ENCODE assay signal across 23 cellular contexts in the genomic region with DNA sequence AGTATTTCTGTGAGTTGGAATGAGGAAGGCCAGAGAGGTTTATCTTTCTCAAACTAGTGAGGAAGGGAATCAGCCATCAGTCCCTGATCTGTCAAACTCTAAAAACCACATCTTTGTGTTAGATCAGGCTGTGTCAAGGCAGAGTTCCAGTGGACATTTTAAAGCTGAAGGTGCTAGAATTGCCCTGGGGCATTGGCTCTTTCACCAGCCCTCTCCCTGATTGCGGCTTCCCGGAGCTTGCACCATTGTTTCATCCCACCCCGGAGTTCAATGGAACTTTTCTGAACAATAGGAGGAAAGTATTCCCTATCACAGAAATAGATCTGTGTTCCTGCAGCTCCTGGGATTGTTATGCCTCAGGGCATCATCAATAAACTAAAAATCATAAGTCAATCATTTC.
DNase-seq lines count a peak whose midpoint lies in the region; ATAC-seq, FAIRE-seq and TF ChIP-seq lines count a peak whose summit lies in the region.
"Had no signal": no experiment of that assay in that cellular context is flagged by ENCODE, and none has a peak within 500 bp of the region (broad histone marks: within the 10 kb centered on the region; RNA-seq: fewer than 3 reads in every experiment).

No MANE protein-coding gene starts in this region.

- no peak overlapping the region for H3K9ac ChIP-seq in BLaER1
- H3K9ac ChIP-seq in endothelial cell of umbilical vein (replicated peaks; ENCODE audit: extremely low read depth, insufficient read depth, low read length) = no peak overlapping the region
- H3K9ac ChIP-seq in parathyroid adenoma = peak overlapping the region; percentile 28
- no peak overlapping the region for H3K9ac ChIP-seq in H9 (ENCODE audit: extremely low read depth, insufficient read length, low read length)

- H3K4me1 ChIP-seq in BLaER1 (peaks cover 59% of the 10 kb centered on the region), endothelial cell of umbilical vein (ENCODE audit: control insufficient read depth, extremely low read depth, insufficient read depth, low read length) (peaks cover 9% of the 10 kb centered on the region), parathyroid adenoma (peaks cover 70% of the 10 kb centered on the region), H9 (ENCODE audit: insufficient read depth, low read length) (no peaks in the 10 kb centered on the region), right lobe of liver (no peaks in the 10 kb centered on the region)
- H3K4me1 ChIP-seq: testis had no signal

- no TSS peak for BruUV-seq in endothelial cell of umbilical vein (replicated peaks; lab: Mats Ljungman, UMichigan)

- H3K36me3 ChIP-seq in BLaER1 (peaks cover 58% of the 10 kb centered on the region), endothelial cell of umbilical vein (ENCODE audit: control insufficient read depth in 2 of 2, extremely low read depth in 1 of 2, insufficient read depth in 2 of 2, low read length in 2 of 2) (no peaks in the 10 kb centered on the region), parathyroid adenoma (ENCODE audit: control insufficient read depth, insufficient read depth, low read length) (no peaks in the 10 kb centered on the region), right lobe of liver (no peaks in the 10 kb centered on the region)

- no peak overlapping the region for H3K4ac ChIP-seq in H9 (ENCODE audit: low read depth, low read length)

- peaks cover 11 to 16% (median 12%) of the 10 kb centered on the region in 3 experiments; a peak in 6 of 7 replicates for H3K36me3 Mint-ChIP-seq in H9 (ENCODE audit: insufficient read depth in 1 of 3, low read depth in 3 of 3)

- peak; percentile 38 for FAIRE-seq in endothelial cell of umbilical vein (lab: Jason Lieb, UNC)

- dilution Hi-C loops in endothelial cell of umbilical vein (cut with MboI; ENCODE audit: extremely low pct_ligation_motif_present, low sequenced_read_pairs) = no loop called here

- H3K4me3 ChIP-seq in BLaER1 (no peak overlapping the region), endothelial cell of umbilical vein (replicated peaks in 1 of 3; ENCODE audit: insufficient read depth in 1 of 3, low read depth in 1 of 3, low read length in 3 of 3) (no peak overlapping the region), parathyroid adenoma (ENCODE audit: low read depth, low read length) (no peak overlapping the region), right lobe of liver (no peak overlapping the region)
- H3K4me3 ChIP-seq: adrenal gland, lung, testis had no signal

- H3K56ac ChIP-seq in H9 (ENCODE audit: insufficient read length, low read depth, low read length) = no peak overlapping the region

- H3K27me3 Mint-ChIP-seq in H9 (ENCODE audit: low read depth) = no peaks in the 10 kb centered on the region

- no peak overlapping the region for H2BK5ac ChIP-seq in H9 (ENCODE audit: insufficient read length, low read length)

- no peak overlapping the region for H2BK120ac ChIP-seq in H9 (ENCODE audit: low read depth, low read length, poor library complexity, severe bottlenecking)

- H3K9me1 ChIP-seq in endothelial cell of umbilical vein (replicated peaks; ENCODE audit: control insufficient read depth, extremely low read depth, insufficient read depth, low read length) = no peaks in the 10 kb centered on the region

- POLR2A ChIA-PET in endothelial cell of umbilical vein (lab: Charles Lee) = no interaction called here

- no peak overlapping the region for H2BK20ac ChIP-seq in H9 (ENCODE audit: low read depth, low read length, poor library complexity, severe bottlenecking)

- H3K14ac ChIP-seq in H9 (ENCODE audit: insufficient read depth, low read length) = no peak overlapping the region

- H2BK12ac ChIP-seq in H9 (ENCODE audit: insufficient read length, low read depth, low read length) = no peak overlapping the region

- TF ChIP-seq CTCF in endothelial cell of umbilical vein (IDR thresholded peaks at IDR 0.05; ENCODE audit: extremely low read depth in 1 of 2, insufficient read depth in 1 of 2, low read depth in 1 of 2, low read length in 2 of 2) (no peak), parathyroid adenoma (IDR thresholded peaks at IDR 0.05) (no peak), H9 (conservative IDR thresholded peaks at IDR 0.05) (no peak), right lobe of liver (IDR thresholded peaks at IDR 0.05) (no peak)

- H3K79me2 ChIP-seq in endothelial cell of umbilical vein (ENCODE audit: control insufficient read depth, insufficient read depth, low read length) = no peaks in the 10 kb centered on the region
- H3K79me2 ChIP-seq in parathyroid adenoma = peaks cover 5% of the 10 kb centered on the region
- no peaks in the 10 kb centered on the region for H3K79me2 ChIP-seq in H9 (ENCODE audit: insufficient read depth, low read length)

- H3K4me1 Mint-ChIP-seq in H9 = peaks cover 0 to 2% of the 10 kb centered on the region in 2 experiments; a peak in 2 of 4 replicates

- no peak overlapping the region for H2AK5ac ChIP-seq in H9 (ENCODE audit: insufficient read length, low read length)

- no peak overlapping the region for H2BK15ac ChIP-seq in H9 (ENCODE audit: low read depth, low read length)

- intact Hi-C loops in endothelial cell of umbilical vein (cut with micrococcal nuclease) = loop anchor here (5.0 kb wide), 1 partner anchor 110 kb away; the partner anchor contains the start of gene RNF144A
- intact Hi-C loops in right lobe of liver (cut with DNase I) = no loop called here

- H3K79me1 ChIP-seq in H9 (ENCODE audit: insufficient read depth, low read depth, low read length, poor library complexity, severe bottlenecking) = no peaks in the 10 kb centered on the region

- no peak overlapping the region for H3K27ac ChIP-seq in BLaER1
- no peak overlapping the region for H3K27ac ChIP-seq in endothelial cell of umbilical vein (ENCODE audit: insufficient read depth, low read depth, low read length)
- peak overlapping the region; percentile 87 for H3K27ac ChIP-seq in parathyroid adenoma
- no peak overlapping the region for H3K27ac ChIP-seq in H9 (ENCODE audit: insufficient read length, low read depth, low read length)
- H3K27ac ChIP-seq in right lobe of liver = no peak overlapping the region
- H3K27ac ChIP-seq: testis had no signal

- WGBS in H9 (ENCODE audit: extremely low coverage, insufficient read length, low lambda C conversion rate) = no CpG with 5 or more reads among the region's 3 CpGs
- WGBS in right lobe of liver (ENCODE audit: insufficient coverage, low coverage, low lambda C conversion rate, missing lambda C conversion rate) = 58% methylated on average over 3 of the region's 3 CpGs

- DNase-seq in ELF-1 (ENCODE audit: low read depth, low spot score) = peak; percentile 63
- DNase-seq in endothelial cell of umbilical vein (ENCODE audit: low read depth, low spot score) = no peak
- no peak for DNase-seq in H9
- DNase-seq in NCI-H1417 treated with DMSO at 0.1 percent for 48 hours (lab: John Stamatoyannopoulos, UW) = no peak
- DNase-seq in right lobe of liver = no peak
- DNase-seq: activated CD4-positive, alpha-beta T cell treated with anti-CD3 and anti-CD28 coated beads, Interleukin-2, amount 50 U/mL, for 48 hours; activated CD8-positive, alpha-beta memory T cell treated with anti-CD3 and anti-CD28 coated beads, Interleukin-2, amount 50 U/mL, for 48 hours; activated effector memory CD4-positive, alpha-beta T cell treated with anti-CD3 and anti-CD28 coated beads, Interleukin-2, amount 50 U/mL, for 16 hours; caudate nucleus; CD8-positive, alpha-beta T cell; GF-D8; IMR-90; islet precursor cell; NCI-H1436 treated with DMSO at 0.1 percent for 48 hours; NCI-H524 treated with DMSO at 0.1 percent for 48 hours; T-helper 2 cell; testis had no signal

- H3K4me2 ChIP-seq in BLaER1 (peak overlapping the region; percentile 41), endothelial cell of umbilical vein (ENCODE audit: insufficient read depth, low read length) (no peak overlapping the region), parathyroid adenoma (ENCODE audit: low read length) (peak overlapping the region; percentile 29), H9 (ENCODE audit: insufficient read depth, insufficient read length, low read length) (no peak overlapping the region)

- no peaks in the 10 kb centered on the region for H3K27me3 ChIP-seq in BLaER1
- no peaks in the 10 kb centered on the region for H3K27me3 ChIP-seq in endothelial cell of umbilical vein (ENCODE audit: control insufficient read depth in 2 of 2, insufficient read depth in 2 of 2, low read length in 2 of 2)
- H3K27me3 ChIP-seq in parathyroid adenoma (ENCODE audit: control insufficient read depth, insufficient read depth, low read length) = no peaks in the 10 kb centered on the region
- H3K27me3 ChIP-seq in H9 (ENCODE audit: insufficient read depth, low read length) = no peaks in the 10 kb centered on the region
- no peaks in the 10 kb centered on the region for H3K27me3 ChIP-seq in right lobe of liver
- H3K27me3 ChIP-seq: adrenal gland, testis had no signal

- ATAC-seq in GM19324 (IDR thresholded peaks at IDR 0.05; ENCODE audit: low FRiP score, unreplicated experiment) = no peak
- ATAC-seq in right lobe of liver = no peak
- ATAC-seq: CD8-positive, alpha-beta T cell; HCT116 had no signal

- no peaks in the 10 kb centered on the region for H3K23me2 ChIP-seq in H9 (ENCODE audit: insufficient read length, low read depth, low read length, poor library complexity, severe bottlenecking)

- H3K18ac ChIP-seq in H9 (ENCODE audit: insufficient read length, low read depth, low read length) = no peak overlapping the region

- no peak overlapping the region for H3K4me3 Mint-ChIP-seq in H9
- H3K4me3 Mint-ChIP-seq: CD8-positive, alpha-beta T cell had no signal

- H3T11ph ChIP-seq in H9 (ENCODE audit: low read length) = no peak overlapping the region

- no peak overlapping the region for H4K5ac ChIP-seq in H9 (ENCODE audit: insufficient read length, low read depth, low read length)

- H2AFZ ChIP-seq in endothelial cell of umbilical vein (ENCODE audit: low read depth, low read length) (no peak overlapping the region), parathyroid adenoma (peak overlapping the region; percentile 69), H9 (ENCODE audit: low read length) (no peak overlapping the region)

- H4K8ac ChIP-seq in H9 (replicated peaks; ENCODE audit: insufficient read length, low read depth, low read length) = no peak overlapping the region

- H3K9me3 Mint-ChIP-seq in H9 = no peaks in the 10 kb centered on the region
- H3K9me3 Mint-ChIP-seq: CD8-positive, alpha-beta T cell had no signal

- no peak overlapping the region; a peak in 1 of 7 replicates for H3K27ac Mint-ChIP-seq in H9

- no peak overlapping the region for H3K23ac ChIP-seq in H9 (ENCODE audit: insufficient read length, low read depth, low read length)

- H4K20me1 ChIP-seq in BLaER1 (no peaks in the 10 kb centered on the region), endothelial cell of umbilical vein (replicated peaks; ENCODE audit: control insufficient read depth, extremely low read depth, insufficient read depth, low read length) (no peaks in the 10 kb centered on the region), H9 (ENCODE audit: control insufficient read depth, insufficient read depth, insufficient read length) (no peaks in the 10 kb centered on the region)

- TF ChIP-seq POLR2A in endothelial cell of umbilical vein (IDR thresholded peaks at IDR 0.05; ENCODE audit: low read depth, low read length) (no peak), right lobe of liver (IDR thresholded peaks at IDR 0.05) (no peak)

- H4K91ac ChIP-seq in H9 (ENCODE audit: insufficient read length, low read depth, low read length) = no peak overlapping the region

- CTCF ChIA-PET in endothelial cell of umbilical vein (lab: Charles Lee) = interaction anchor here (0.9 to 2.2 kb wide), 4 partner anchors 7 to 111 kb away, joined by 3 to 8 read pairs (median 5); no protein-coding TSS in a partner anchor

- H3K9me3 ChIP-seq in BLaER1 = no peaks in the 10 kb centered on the region
- no peaks in the 10 kb centered on the region for H3K9me3 ChIP-seq in endothelial cell of umbilical vein (replicated peaks; ENCODE audit: control insufficient read depth, insufficient read depth, low read length)
- H3K9me3 ChIP-seq in parathyroid adenoma (ENCODE audit: control insufficient read depth, low read length) = no peaks in the 10 kb centered on the region
- H3K9me3 ChIP-seq in H9 (ENCODE audit: control insufficient read depth, low read depth, low read length) = no peaks in the 10 kb centered on the region
- no peaks in the 10 kb centered on the region for H3K9me3 ChIP-seq in right lobe of liver
- H3K9me3 ChIP-seq: adrenal gland, testis had no signal

Comparison
In these comparisons a context has a peak if more than half of its experiments do, and no peak if none do; other contexts are left out.
1. H3K4me2 ChIP-seq: peak in BLaER1 (single experiment) and parathyroid adenoma (single experiment); none in endothelial cell of umbilical vein (single experiment) and H9 (single experiment).